In genomic region chrX:120603707-120604358, GRCh38 we compare ENCODE assay signal across 8 cellular contexts. TPM values are rescaled to one million over a fixed set of nuclear protein-coding genes. Genes with fewer than 3 reads are reported as not detected.
A peak's percentile ranks its signal among the peaks of the same experiment; 100 is the strongest.
DNase-seq lines count a peak whose midpoint lies in the region; TF ChIP-seq lines count a peak whose summit lies in the region.

TSS of gene MCTS1 (plus strand) at chrX:120604101. CDS start at chrX:120604237, 136 bp downstream.

- H4K20me1 ChIP-seq in Loucy (ENCODE audit: insufficient read depth, low read length, poor library complexity, severe bottlenecking), result peaks cover 11% of the 10 kb centered on the region
- H4K20me1 ChIP-seq in neural cell (ENCODE audit: insufficient read depth), result no peaks in the 10 kb centered on the region

- H2AFZ ChIP-seq in Loucy (ENCODE audit: low read length), result peak within 1 kb of the TSS; percentile 87
- peak within 1 kb of the TSS; percentile 69 for H2AFZ ChIP-seq in neural cell (ENCODE audit: low read depth, low read length)

- TF ChIP-seq EP300 in neural cell (conservative IDR thresholded peaks at IDR 0.05; ENCODE audit: poor library complexity, severe bottlenecking), result peak; percentile 53
- TF ChIP-seq EP300 in stomach (IDR thresholded peaks at IDR 0.05), result no peak

- TF ChIP-seq CTCF in Loucy (conservative IDR thresholded peaks at IDR 0.05; ENCODE audit: low read length), result no peak
- TF ChIP-seq CTCF in fibroblast of villous mesenchyme (IDR thresholded peaks at IDR 0.05; ENCODE audit: insufficient read depth, low read depth, low read length), result no peak
- TF ChIP-seq CTCF in neural cell (IDR thresholded peaks at IDR 0.05; ENCODE audit: poor library complexity, severe bottlenecking), result no peak
- no peak for TF ChIP-seq CTCF in stomach (IDR thresholded peaks at IDR 0.05)

- H3K27me3 ChIP-seq in Loucy (ENCODE audit: insufficient read depth, low read length, poor library complexity, severe bottlenecking) (no peaks in the 10 kb centered on the region), neural cell (ENCODE audit: insufficient read depth, low read depth, low read length) (no peaks in the 10 kb centered on the region), stomach (no peaks in the 10 kb centered on the region)

- peak within 1 kb of the TSS; percentile 95 for H3K27ac ChIP-seq in neural cell (ENCODE audit: low read length)
- peak within 1 kb of the TSS; percentile 81 to 91 (median 88) for H3K27ac ChIP-seq in stomach

- H3K79me2 ChIP-seq in Loucy (ENCODE audit: insufficient read depth, low read length) (peaks cover 31% of the 10 kb centered on the region), neural cell (replicated peaks; ENCODE audit: insufficient read depth, low read length) (peaks cover 11% of the 10 kb centered on the region)

- DNase-seq in ELF-1 (ENCODE audit: low read depth, low spot score) (peak; percentile 98), H4 (ENCODE audit: low spot score) (peak; percentile 96), SHP77 treated with DMSO at 0.1 percent for 48 hours (lab: John Stamatoyannopoulos, UW) (peak; percentile 81), fibroblast of villous mesenchyme (ENCODE audit: low read depth) (peak; percentile 96), stomach (peak; percentile 86)
- peak; percentile 91 for DNase-seq in activated effector memory CD4-positive, alpha-beta T cell treated with anti-CD3 and anti-CD28 coated beads, Interleukin-2, amount 50 U/mL, for 16 hours

- H3K4me1 ChIP-seq in Loucy (ENCODE audit: insufficient read depth, low read length, poor library complexity, severe bottlenecking) (peaks cover 5% of the 10 kb centered on the region), stomach (peaks cover 0 to 14% (median 7%) of the 10 kb centered on the region in 4 donors)

- H3K36me3 ChIP-seq in Loucy (ENCODE audit: insufficient read depth, low read length) (peaks cover 5% of the 10 kb centered on the region; the same call in 1 of the 2 replicates), neural cell (ENCODE audit: insufficient read depth, low read length) (no peaks in the 10 kb centered on the region), stomach (peaks cover 0 to 12% (median 8%) of the 10 kb centered on the region in 4 donors)

- H3K4me2 ChIP-seq in Loucy (ENCODE audit: low read depth, low read length, poor library complexity, severe bottlenecking) (peak within 1 kb of the TSS; percentile 91), neural cell (ENCODE audit: low read length) (peak within 1 kb of the TSS; percentile 76)

- H3K9me2 ChIP-seq in Loucy (replicated peaks; ENCODE audit: low read depth, low read length) (no peaks in the 10 kb centered on the region), neural cell (ENCODE audit: insufficient read depth, low read length) (no peaks in the 10 kb centered on the region)

- no peak for TF ChIP-seq RAD21 in neural cell (conservative IDR thresholded peaks at IDR 0.05)

- H3K9ac ChIP-seq in Loucy (ENCODE audit: low read depth, low read length, poor library complexity, severe bottlenecking), result peak within 1 kb of the TSS; percentile 93
- peak within 1 kb of the TSS; percentile 89 for H3K9ac ChIP-seq in neural cell (ENCODE audit: low read length)

- H3F3A ChIP-seq in Loucy (ENCODE audit: low read depth) (no peaks in the 10 kb centered on the region), neural cell (ENCODE audit: insufficient read depth, low read length, poor library complexity, severe bottlenecking) (no peaks in the 10 kb centered on the region)

- WGBS in stomach, 5 donors, result 0 to 46% (median 4%) methylated on average over 9 to 31 of the region's 31 CpGs

- intact Hi-C loops in stomach (cut with DNase I; ENCODE audit: low total_unique reads), result no loop called here

- no peaks in the 10 kb centered on the region for H3K9me3 ChIP-seq in Loucy (ENCODE audit: insufficient read depth, low read depth, low read length)
- no peaks in the 10 kb centered on the region for H3K9me3 ChIP-seq in neural cell (ENCODE audit: low read length)
- peaks cover 0 to 5% (median 0%) of the 10 kb centered on the region in 4 donors for H3K9me3 ChIP-seq in stomach

- TF ChIP-seq POLR2A in stomach (IDR thresholded peaks at IDR 0.05), result no peak

- H3K4me3 ChIP-seq in Loucy (ENCODE audit: low read length, poor library complexity, severe bottlenecking) (peak within 1 kb of the TSS; percentile 83), fibroblast of villous mesenchyme (ENCODE audit: low read depth, low read length) (peak within 1 kb of the TSS; percentile 71), neural cell (ENCODE audit: low read length) (peak within 1 kb of the TSS; percentile 72), stomach (peak within 1 kb of the TSS; percentile 51 to 62 (median 52))

TF ChIP-seq in neural cell, 6 proteins besides CTCF, POLR2A, EP300 and RAD21:
- TF ChIP-seq SMC3 (conservative IDR thresholded peaks at IDR 0.05; ENCODE audit: poor library complexity) (no peak), TAF1 (IDR thresholded peaks at IDR 0.05; ENCODE audit: low read depth) (no peak), MXI1 (conservative IDR thresholded peaks at IDR 0.05; ENCODE audit: poor library complexity, severe bottlenecking) (peak; percentile 42), REST (IDR thresholded peaks at IDR 0.05; ENCODE audit: borderline replicate concordance) (peak; percentile 32), EZH2 (IDR thresholded peaks at IDR 0.05; ENCODE audit: borderline replicate concordance, insufficient read depth, low read length, poor library complexity, severe bottlenecking) (no peak), POLR2AphosphoS5 (IDR thresholded peaks at IDR 0.05) (peak; percentile 79)

RNA-seq across cellular contexts. Expression of gene MCTS1, which starts in this region (rescaled TPM):
- 182 and 194 TPM in 2 replicates for total RNA-seq in H4 (2014; rRNA removed; shearing (Covaris generic))
- 37.4 and 47.1 TPM in 2 replicates for total RNA-seq in fibroblast of villous mesenchyme
- 186 and 190 TPM in 2 replicates for polyA plus RNA-seq in neural cell
- polyA minus RNA-seq in neural cell, result 58.4 and 74.8 TPM in 2 replicates
- total RNA-seq in stomach, result 10 to 100 TPM in 3 of 5 donors, 1 to 10 TPM in 1, not detected in 1; 3.2 to 38.4 (median 26.9) TPM
- polyA plus RNA-seq in stomach, result 10 to 100 TPM; 55.3 to 82.8 (median 64.4) TPM

Comparison
In these comparisons a context has a peak if more than half of its experiments do, and no peak if none do; other contexts are left out.
1. Peak in every context shown above with its lines: DNase-seq, H3K4me3 ChIP-seq and H3K27ac ChIP-seq.